In the genomic region with DNA sequence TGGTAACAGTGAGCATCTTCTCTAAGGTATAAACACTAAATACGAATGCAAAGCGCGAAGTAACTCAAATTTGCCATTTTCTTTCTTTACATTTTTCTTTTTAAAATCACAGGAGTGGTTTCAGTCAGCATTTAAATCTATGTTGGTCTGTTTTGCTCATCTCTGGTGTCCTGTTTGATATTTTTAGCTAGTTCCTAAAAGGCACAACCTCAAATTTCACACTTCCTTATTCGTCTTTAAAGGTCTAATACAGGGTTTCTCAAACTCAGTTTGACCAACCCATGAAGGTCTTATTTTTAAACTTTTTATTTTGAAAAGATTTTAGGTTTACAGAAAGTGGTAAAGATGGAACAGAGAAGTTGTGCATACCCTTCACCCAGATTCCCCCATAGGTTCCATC, we compare ENCODE assay signal across 13 cellular contexts.
"Had no signal": no experiment of that assay in that cellular context is flagged by ENCODE, and none has a peak within 500 bp of the region (broad histone marks: within the 10 kb centered on the region; RNA-seq: fewer than 3 reads in every experiment).

No MANE protein-coding gene starts in this region.

- H3K9me3 ChIP-seq: gastrocnemius medialis, heart right ventricle, left lung, upper lobe of right lung had no signal

- H3K27me3 ChIP-seq: gastrocnemius medialis, heart right ventricle, left lung, upper lobe of right lung had no signal

- H3K4me3 ChIP-seq: gastrocnemius medialis, heart right ventricle, left lung, upper lobe of right lung had no signal

- H3K4me1 ChIP-seq: gastrocnemius medialis, upper lobe of right lung had no signal

- DNase-seq: activated CD4-positive, alpha-beta T cell treated with anti-CD3 and anti-CD28 coated beads, Interleukin-2, amount 10 ng/mL, durations not matched to agents 7 days and 5 days; activated CD4-positive, CD25-positive, alpha-beta regulatory T cell; activated gamma-delta T cell; activated T-cell treated with anti-CD3 and anti-CD28 coated beads, Interleukin-2, amount 50 U/mL, for 24 hours; amygdala; cortex of kidney; effector CD8-positive, alpha-beta T cell; gastrocnemius medialis; heart right ventricle; left lung; nephron progenitor cell; stimulated activated CD4-positive, alpha-beta T cell treated with anti-CD3 and anti-CD28 coated beads, Interleukin-2, amount 100 ng/mL, for 48 hours; upper lobe of right lung had no signal

- H3K36me3 ChIP-seq: gastrocnemius medialis, heart right ventricle, left lung, upper lobe of right lung had no signal

- H3K27ac ChIP-seq: gastrocnemius medialis, heart right ventricle, left lung, upper lobe of right lung had no signal

- ATAC-seq: gastrocnemius medialis, heart right ventricle, left lung, upper lobe of right lung had no signal
